In the genomic region with DNA sequence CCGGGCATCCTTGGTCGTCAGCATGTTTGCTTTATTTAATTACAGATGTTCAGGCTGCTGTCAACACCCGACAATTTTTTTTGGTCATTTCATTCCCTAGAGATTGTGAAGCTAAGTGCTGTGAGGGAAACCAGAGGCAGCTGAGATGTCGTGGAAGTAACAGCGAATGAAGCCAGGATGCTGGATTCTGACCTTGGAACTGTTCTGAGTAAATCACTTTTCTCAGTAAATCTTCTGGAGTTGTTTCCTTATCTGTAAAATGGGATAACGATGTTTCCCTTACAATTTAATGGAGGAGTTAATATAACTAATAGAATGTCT, we compare ENCODE assay signal across 8 cellular contexts. TPM values are rescaled to one million over a fixed set of nuclear protein-coding genes. Genes with fewer than 3 reads are reported as not detected.
DNase-seq lines count a peak whose midpoint lies in the region; ATAC-seq, FAIRE-seq and TF ChIP-seq lines count a peak whose summit lies in the region.

No MANE protein-coding gene starts in this region.

- H3K27ac ChIP-seq in prostate gland: no peak overlapping the region

- H3K27ac Mint-ChIP-seq in activated CD4-positive, alpha-beta T cell treated with anti-CD3 and anti-CD28 coated beads for 36 hours: peak overlapping the region; percentile 94
- no peak overlapping the region for H3K27ac Mint-ChIP-seq in endothelial cell (ENCODE audit: unreplicated experiment)

- H3K4me3 Mint-ChIP-seq in activated CD4-positive, alpha-beta T cell treated with anti-CD3 and anti-CD28 coated beads for 36 hours: peak overlapping the region; percentile 86
- H3K4me3 Mint-ChIP-seq in endothelial cell (ENCODE audit: unreplicated experiment): peak overlapping the region; percentile 94

- H3K4me2 ChIP-seq in Loucy (ENCODE audit: low read depth, low read length, poor library complexity, severe bottlenecking): peak overlapping the region; percentile 84

- WGBS in prostate gland: 4% methylated on average over 6 of the region's 6 CpGs

- no peaks in the 10 kb centered on the region for H3K9me3 Mint-ChIP-seq in activated CD4-positive, alpha-beta T cell treated with anti-CD3 and anti-CD28 coated beads for 36 hours (ENCODE audit: low read depth)
- H3K9me3 Mint-ChIP-seq in endothelial cell (ENCODE audit: unreplicated experiment): no peaks in the 10 kb centered on the region

- H3K27me3 ChIP-seq in Loucy (ENCODE audit: insufficient read depth, low read length, poor library complexity, severe bottlenecking) (no peaks in the 10 kb centered on the region), prostate gland (replicated peaks; ENCODE audit: insufficient read depth) (no peaks in the 10 kb centered on the region)

- H3K79me2 ChIP-seq in Loucy (ENCODE audit: insufficient read depth, low read length): peaks cover 52% of the 10 kb centered on the region

- intact Hi-C loops in activated CD4-positive, alpha-beta T cell treated with anti-CD3 and anti-CD28 coated beads for 36 hours (cut with DNase I, micrococcal nuclease): loop anchor here (1.0 to 5.0 kb wide), 13 partner anchors 20 to 999 kb away; a partner anchor contains a TSS
- intact Hi-C loops in prostate gland (cut with DNase I): no loop called here

- TF ChIP-seq CTCF in Loucy (conservative IDR thresholded peaks at IDR 0.05; ENCODE audit: low read length): no peak
- no peak for TF ChIP-seq CTCF in endothelial cell (IDR thresholded peaks at IDR 0.05; ENCODE audit: unreplicated experiment)
- no peak for TF ChIP-seq CTCF in prostate gland (IDR thresholded peaks at IDR 0.05)

- POLR2A ChIA-PET in activated CD4-positive, alpha-beta T cell treated with anti-CD3 and anti-CD28 coated beads for 36 hours (lab: Charles Lee): interaction anchor here (0.6 kb wide), 1 partner anchor 71 kb away, joined by 3 read pairs; no protein-coding TSS in a partner anchor

- H3K9me3 ChIP-seq in Loucy (ENCODE audit: insufficient read depth, low read depth, low read length) (no peaks in the 10 kb centered on the region), prostate gland (no peaks in the 10 kb centered on the region)

- FAIRE-seq in urothelium cell line (lab: Jason Lieb, UNC): no peak

- H3K4me1 Mint-ChIP-seq in activated CD4-positive, alpha-beta T cell treated with anti-CD3 and anti-CD28 coated beads for 36 hours: peaks cover 30% of the 10 kb centered on the region
- H3K4me1 Mint-ChIP-seq in endothelial cell (ENCODE audit: unreplicated experiment): peaks cover 6% of the 10 kb centered on the region

- H3K9me2 ChIP-seq in Loucy (replicated peaks; ENCODE audit: low read depth, low read length): no peaks in the 10 kb centered on the region

- H3K36me3 Mint-ChIP-seq in activated CD4-positive, alpha-beta T cell treated with anti-CD3 and anti-CD28 coated beads for 36 hours (ENCODE audit: low read depth): peaks cover 6% of the 10 kb centered on the region
- H3K36me3 Mint-ChIP-seq in endothelial cell (ENCODE audit: low read depth, unreplicated experiment): no peaks in the 10 kb centered on the region

- H2AFZ ChIP-seq in Loucy (ENCODE audit: low read length): peak overlapping the region; percentile 86

- H3K27me3 Mint-ChIP-seq in activated CD4-positive, alpha-beta T cell treated with anti-CD3 and anti-CD28 coated beads for 36 hours: no peaks in the 10 kb centered on the region
- H3K27me3 Mint-ChIP-seq in endothelial cell (ENCODE audit: unreplicated experiment): peaks cover 1% of the 10 kb centered on the region

- no peaks in the 10 kb centered on the region for H3F3A ChIP-seq in Loucy (ENCODE audit: low read depth)

- CTCF ChIA-PET in activated CD4-positive, alpha-beta T cell treated with anti-CD3 and anti-CD28 coated beads for 36 hours (lab: Charles Lee): interaction anchor here (0.6 to 1.1 kb wide), 6 partner anchors 19 to 413 kb away, joined by 3 to 5 read pairs (median 4); no protein-coding TSS in a partner anchor

- no peak for DNase-seq in activated CD4-positive, alpha-beta T cell treated with anti-CD3 and anti-CD28 coated beads for 36 hours
- DNase-seq in activated CD4-positive, alpha-beta T cell treated with anti-CD3 and anti-CD28 coated beads for 48 hours: no peak
- DNase-seq in endothelial cell (ENCODE audit: low spot score) (no peak), prostate gland (ENCODE audit: low spot score) (no peak), NOMO-1 (lab: John Stamatoyannopoulos, UW; ENCODE audit: unreplicated experiment in 2 of 2) (no peak), urothelium cell line (ENCODE audit: low spot score) (no peak)

- TF ChIP-seq POLR2A in prostate gland (IDR thresholded peaks at IDR 0.05): no peak

- H3K9ac ChIP-seq in Loucy (ENCODE audit: low read depth, low read length, poor library complexity, severe bottlenecking): peak overlapping the region; percentile 92

- H3K4me3 ChIP-seq in Loucy (ENCODE audit: low read length, poor library complexity, severe bottlenecking): peak overlapping the region; percentile 98
- H3K4me3 ChIP-seq in prostate gland: peak overlapping the region; percentile 71 to 80

- no peaks in the 10 kb centered on the region for H3K36me3 ChIP-seq in Loucy (ENCODE audit: insufficient read depth, low read length)
- no peaks in the 10 kb centered on the region for H3K36me3 ChIP-seq in prostate gland

- H3K4me1 ChIP-seq in Loucy (ENCODE audit: insufficient read depth, low read length, poor library complexity, severe bottlenecking) (peaks cover 32% of the 10 kb centered on the region), prostate gland (replicated peaks) (peaks cover 5% of the 10 kb centered on the region)

- H4K20me1 ChIP-seq in Loucy (ENCODE audit: insufficient read depth, low read length, poor library complexity, severe bottlenecking): peaks cover 28% of the 10 kb centered on the region

- ATAC-seq in activated CD4-positive, alpha-beta T cell treated with anti-CD3 and anti-CD28 coated beads for 36 hours: peak; percentile 6
- no peak for ATAC-seq in HG03457 (IDR thresholded peaks at IDR 0.05; ENCODE audit: unreplicated experiment)

RNA-seq across cellular contexts. Expression of a gene that starts 0.4 kb away (rescaled TPM):
- total RNA-seq in activated CD4-positive, alpha-beta T cell treated with anti-CD3 and anti-CD28 coated beads for 36 hours: 100 to 1,000 TPM; 166 to 183 TPM
- total RNA-seq in endothelial cell (ENCODE audit: unreplicated experiment) (84.4 TPM), prostate gland (10 to 100 TPM; 31.6 to 58.8 TPM)
